1 cellular context compared by ENCODE assay signal in genomic region chr2:154459286-154459685, GRCh38.
TF ChIP-seq lines count a peak whose summit lies in the region.

No MANE protein-coding gene starts in this region.

TF ChIP-seq in SK-N-SH treated with all-trans-retinoic acid at 6 μM for 48 hours, 23 proteins besides CTCF, POLR2A, EP300 and RAD21 (continued from another document):
- TF ChIP-seq CREB5 (CRISPR knock-in tag; IDR thresholded peaks at IDR 0.05; ENCODE audit: low read depth) (no peak), ARNTL (CRISPR knock-in tag; IDR thresholded peaks at IDR 0.05; ENCODE audit: borderline replicate concordance, low read depth) (no peak), PPARA (CRISPR knock-in tag; IDR thresholded peaks at IDR 0.05; ENCODE audit: borderline replicate concordance) (no peak), CSDC2 (CRISPR knock-in tag; IDR thresholded peaks at IDR 0.05) (no peak), PATZ1 (CRISPR knock-in tag; IDR thresholded peaks at IDR 0.05; ENCODE audit: borderline replicate concordance) (no peak), CSRNP3 (CRISPR knock-in tag; IDR thresholded peaks at IDR 0.05) (no peak), ZC3H10 (CRISPR knock-in tag; IDR thresholded peaks at IDR 0.05) (no peak), ESRRG (CRISPR knock-in tag; IDR thresholded peaks at IDR 0.05) (no peak), ZNF70 (CRISPR knock-in tag; IDR thresholded peaks at IDR 0.05) (peak; percentile 72)
